Comparison of ENCODE assay signal across 1 cellular context in the genomic region with DNA sequence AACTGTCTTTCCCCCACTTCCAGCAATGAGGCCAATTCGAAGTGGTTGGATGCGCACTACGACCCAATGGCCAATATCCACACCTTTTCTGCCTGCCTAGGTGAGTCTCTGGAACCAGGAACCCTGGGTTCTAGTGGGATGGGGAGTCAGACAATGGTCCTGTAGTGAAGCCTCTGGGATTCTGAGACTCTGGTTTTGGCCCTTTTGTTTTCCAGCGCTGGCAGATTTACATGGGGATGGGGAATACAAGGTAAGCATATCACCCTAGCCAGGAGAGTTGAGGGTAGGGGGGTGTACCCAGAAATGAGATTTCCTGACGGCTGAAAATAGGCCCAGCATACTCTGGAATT.
TF ChIP-seq lines count a peak whose summit lies in the region.

No MANE protein-coding gene starts in this region.

TF ChIP-seq in WTC11, 78 proteins besides CTCF, POLR2A, EP300 and RAD21 (continued from another document):
- TF ChIP-seq, protein P1, sequence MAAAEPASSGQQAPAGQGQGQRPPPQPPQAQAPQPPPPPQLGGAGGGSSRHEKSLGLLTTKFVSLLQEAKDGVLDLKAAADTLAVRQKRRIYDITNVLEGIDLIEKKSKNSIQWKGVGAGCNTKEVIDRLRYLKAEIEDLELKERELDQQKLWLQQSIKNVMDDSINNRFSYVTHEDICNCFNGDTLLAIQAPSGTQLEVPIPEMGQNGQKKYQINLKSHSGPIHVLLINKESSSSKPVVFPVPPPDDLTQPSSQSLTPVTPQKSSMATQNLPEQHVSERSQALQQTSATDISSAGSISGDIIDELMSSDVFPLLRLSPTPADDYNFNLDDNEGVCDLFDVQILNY (CRISPR knock-in tag; IDR thresholded peaks at IDR 0.05) = no peak
- TF ChIP-seq CREM (CRISPR knock-in tag; IDR thresholded peaks at IDR 0.05) (no peak), ZNF396 (CRISPR knock-in tag; IDR thresholded peaks at IDR 0.05; ENCODE audit: borderline replicate concordance) (no peak), ARID4B (CRISPR knock-in tag; IDR thresholded peaks at IDR 0.05; ENCODE audit: borderline replicate concordance) (no peak), NR1H2 (CRISPR knock-in tag; IDR thresholded peaks at IDR 0.05) (no peak), ETV6 (CRISPR knock-in tag; IDR thresholded peaks at IDR 0.05) (no peak), CBFB (CRISPR knock-in tag; IDR thresholded peaks at IDR 0.05; ENCODE audit: low read depth) (no peak)
- TF ChIP-seq, protein P2, sequence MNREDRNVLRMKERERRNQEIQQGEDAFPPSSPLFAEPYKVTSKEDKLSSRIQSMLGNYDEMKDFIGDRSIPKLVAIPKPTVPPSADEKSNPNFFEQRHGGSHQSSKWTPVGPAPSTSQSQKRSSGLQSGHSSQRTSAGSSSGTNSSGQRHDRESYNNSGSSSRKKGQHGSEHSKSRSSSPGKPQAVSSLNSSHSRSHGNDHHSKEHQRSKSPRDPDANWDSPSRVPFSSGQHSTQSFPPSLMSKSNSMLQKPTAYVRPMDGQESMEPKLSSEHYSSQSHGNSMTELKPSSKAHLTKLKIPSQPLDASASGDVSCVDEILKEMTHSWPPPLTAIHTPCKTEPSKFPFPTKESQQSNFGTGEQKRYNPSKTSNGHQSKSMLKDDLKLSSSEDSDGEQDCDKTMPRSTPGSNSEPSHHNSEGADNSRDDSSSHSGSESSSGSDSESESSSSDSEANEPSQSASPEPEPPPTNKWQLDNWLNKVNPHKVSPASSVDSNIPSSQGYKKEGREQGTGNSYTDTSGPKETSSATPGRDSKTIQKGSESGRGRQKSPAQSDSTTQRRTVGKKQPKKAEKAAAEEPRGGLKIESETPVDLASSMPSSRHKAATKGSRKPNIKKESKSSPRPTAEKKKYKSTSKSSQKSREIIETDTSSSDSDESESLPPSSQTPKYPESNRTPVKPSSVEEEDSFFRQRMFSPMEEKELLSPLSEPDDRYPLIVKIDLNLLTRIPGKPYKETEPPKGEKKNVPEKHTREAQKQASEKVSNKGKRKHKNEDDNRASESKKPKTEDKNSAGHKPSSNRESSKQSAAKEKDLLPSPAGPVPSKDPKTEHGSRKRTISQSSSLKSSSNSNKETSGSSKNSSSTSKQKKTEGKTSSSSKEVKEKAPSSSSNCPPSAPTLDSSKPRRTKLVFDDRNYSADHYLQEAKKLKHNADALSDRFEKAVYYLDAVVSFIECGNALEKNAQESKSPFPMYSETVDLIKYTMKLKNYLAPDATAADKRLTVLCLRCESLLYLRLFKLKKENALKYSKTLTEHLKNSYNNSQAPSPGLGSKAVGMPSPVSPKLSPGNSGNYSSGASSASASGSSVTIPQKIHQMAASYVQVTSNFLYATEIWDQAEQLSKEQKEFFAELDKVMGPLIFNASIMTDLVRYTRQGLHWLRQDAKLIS (CRISPR knock-in tag; IDR thresholded peaks at IDR 0.05; ENCODE audit: borderline replicate concordance) = no peak
